1 cellular context compared by ENCODE assay signal in genomic region chr2:241572915-241573651, GRCh38. TPM values are rescaled to one million over a fixed set of nuclear protein-coding genes. Genes with fewer than 3 reads are reported as not detected.
"Had no signal": no experiment of that assay in that cellular context is flagged by ENCODE, and none has a peak within 500 bp of the region (broad histone marks: within the 10 kb centered on the region; RNA-seq: fewer than 3 reads in every experiment).

No MANE protein-coding gene starts in this region.

RNA-seq across cellular contexts. Expression of gene BOK, which starts 14.5 kb away (rescaled TPM):
- total RNA-seq: naive thymus-derived CD8-positive, alpha-beta T cell had no signal
